In the genomic region with DNA sequence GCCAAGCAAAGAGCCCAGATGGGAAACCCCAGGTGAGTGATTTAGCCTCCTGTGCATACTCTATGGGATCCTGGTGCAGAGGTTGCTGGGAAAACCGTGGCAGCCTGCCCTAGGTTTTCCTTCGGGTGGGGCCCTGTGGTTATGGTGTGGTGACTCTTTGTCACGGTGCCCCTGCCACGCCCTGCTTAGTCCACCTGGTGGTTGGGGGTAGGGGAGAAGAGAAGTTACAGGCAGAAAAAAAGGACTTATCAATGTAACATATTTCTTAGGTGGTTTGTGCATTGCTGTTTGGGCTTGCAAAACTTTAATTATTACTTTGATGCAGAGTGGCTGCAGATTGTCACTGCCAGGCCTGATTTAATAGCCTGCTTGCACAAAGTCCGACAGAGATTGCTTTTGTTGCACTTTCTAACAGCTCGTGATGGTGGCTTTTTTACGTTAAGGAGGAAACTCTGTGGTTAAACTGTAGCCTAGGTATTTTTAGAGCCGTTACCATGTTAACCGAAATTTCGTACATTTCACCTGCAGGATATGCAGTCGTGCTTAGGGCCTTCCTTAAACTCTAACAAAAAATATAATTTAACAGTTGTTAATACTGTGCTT, we compare ENCODE assay signal across 8 cellular contexts.
DNase-seq lines count a peak whose midpoint lies in the region; ATAC-seq, FAIRE-seq and TF ChIP-seq lines count a peak whose summit lies in the region.

No MANE protein-coding gene starts in this region.

- H3K27ac ChIP-seq in keratinocyte (ENCODE audit: control insufficient read depth, insufficient read depth, low read length), result peak overlapping the region; percentile 23

- H3K27me3 ChIP-seq in keratinocyte (ENCODE audit: control insufficient read depth, extremely low read depth, insufficient read depth, low read length), result no peaks in the 10 kb centered on the region

- H4K20me1 ChIP-seq in keratinocyte (ENCODE audit: control insufficient read depth, extremely low read depth, insufficient read depth, low read length), result no peaks in the 10 kb centered on the region

- H3K27ac Mint-ChIP-seq in activated T-cell treated with anti-CD3 and anti-CD28 coated beads, Interleukin-2, amount 50 U/mL, for 72 hours, result no peak overlapping the region
- H3K27ac Mint-ChIP-seq in nephron progenitor cell, result no peak overlapping the region

- peaks cover 22% of the 10 kb centered on the region for H3K4me1 ChIP-seq in keratinocyte (ENCODE audit: control insufficient read depth, extremely low read depth, insufficient read depth, low read length)

- no peaks in the 10 kb centered on the region for H3K9me3 ChIP-seq in keratinocyte (ENCODE audit: control insufficient read depth, low read depth, low read length)

- H3K79me2 ChIP-seq in keratinocyte (ENCODE audit: control insufficient read depth, insufficient read depth, low read length), result no peaks in the 10 kb centered on the region

- H3K9me1 ChIP-seq in keratinocyte (ENCODE audit: control insufficient read depth, extremely low read depth, insufficient read depth, low read length), result no peaks in the 10 kb centered on the region

- DNase-seq in DMS153 (lab: John Stamatoyannopoulos, UW) (peak; percentile 29), DMS153 treated with DMSO at 0.1 percent for 48 hours (lab: John Stamatoyannopoulos, UW; ENCODE audit: unreplicated experiment) (no peak), NCI-H187 treated with DMSO at 0.1 percent for 48 hours (lab: John Stamatoyannopoulos, UW) (peak; percentile 41), keratinocyte (ENCODE audit: low read depth, low spot score) (peak; percentile 40), nephron progenitor cell (no peak)
- peak; percentile 23 to 35 for DNase-seq in activated T-cell treated with anti-CD3 and anti-CD28 coated beads, Interleukin-2, amount 50 U/mL, for 72 hours
- DNase-seq in stimulated activated CD8-positive, alpha-beta memory T cell treated with anti-CD3 and anti-CD28 coated beads, Interleukin-2, amount 100 ng/mL, for 48 hours (ENCODE audit: low read depth in 2 of 2), result peak; percentile 17 to 29

- H3K4me2 ChIP-seq in keratinocyte (ENCODE audit: control insufficient read depth, extremely low read depth, insufficient read depth, low read depth, low read length), result peak overlapping the region; percentile 75

- peaks cover 0 to 3% of the 10 kb centered on the region in 2 donors for H3K36me3 Mint-ChIP-seq in activated T-cell treated with anti-CD3 and anti-CD28 coated beads, Interleukin-2, amount 50 U/mL, for 72 hours (ENCODE audit: insufficient read depth in 2 of 2)
- H3K36me3 Mint-ChIP-seq in nephron progenitor cell (ENCODE audit: low read depth), result no peaks in the 10 kb centered on the region

- TF ChIP-seq CTCF in keratinocyte (optimal IDR thresholded peaks at IDR 0.05 in 1 of 3, IDR thresholded peaks at IDR 0.05 in 1 of 3, conservative IDR thresholded peaks at IDR 0.05 in 1 of 3; ENCODE audit: extremely low read depth in 1 of 3, insufficient read depth in 2 of 3, low read length in 3 of 3) (no peak), nephron progenitor cell (IDR thresholded peaks at IDR 0.05) (no peak)

- H3K4me3 ChIP-seq in keratinocyte (ENCODE audit: control insufficient read depth in 2 of 3, extremely low read depth in 1 of 3, insufficient read depth in 2 of 3, low read depth in 1 of 3, low read length in 3 of 3), result peak overlapping the region in 1 of 3 experiments; percentile 12

- H3K4me1 Mint-ChIP-seq in activated T-cell treated with anti-CD3 and anti-CD28 coated beads, Interleukin-2, amount 50 U/mL, for 72 hours (ENCODE audit: low read depth), result peaks cover 23% of the 10 kb centered on the region
- H3K4me1 Mint-ChIP-seq in nephron progenitor cell, result peaks cover 5% of the 10 kb centered on the region

- H3K36me3 ChIP-seq in keratinocyte (ENCODE audit: control insufficient read depth in 2 of 2, extremely low read depth in 1 of 2, insufficient read depth in 2 of 2, low read length in 2 of 2), result no peaks in the 10 kb centered on the region

- no peak overlapping the region for H2AFZ ChIP-seq in keratinocyte (ENCODE audit: control insufficient read depth, low read length)

- H3K9me3 Mint-ChIP-seq in activated T-cell treated with anti-CD3 and anti-CD28 coated beads, Interleukin-2, amount 50 U/mL, for 72 hours, result no peaks in the 10 kb centered on the region
- peaks cover 14% of the 10 kb centered on the region for H3K9me3 Mint-ChIP-seq in nephron progenitor cell

- H3K4me3 Mint-ChIP-seq in activated T-cell treated with anti-CD3 and anti-CD28 coated beads, Interleukin-2, amount 50 U/mL, for 72 hours, result no peak overlapping the region
- no peak overlapping the region for H3K4me3 Mint-ChIP-seq in nephron progenitor cell

- ATAC-seq in HG02759 (IDR thresholded peaks at IDR 0.05; ENCODE audit: unreplicated experiment), result peak; percentile 79
- peak; percentile 69 to 72 for ATAC-seq in activated T-cell treated with anti-CD3 and anti-CD28 coated beads, Interleukin-2, amount 50 U/mL, for 72 hours (replicated peaks in 1 of 2)

- no peaks in the 10 kb centered on the region for H3K27me3 Mint-ChIP-seq in activated T-cell treated with anti-CD3 and anti-CD28 coated beads, Interleukin-2, amount 50 U/mL, for 72 hours (ENCODE audit: low read depth)
- peaks cover 2% of the 10 kb centered on the region for H3K27me3 Mint-ChIP-seq in nephron progenitor cell (ENCODE audit: low read depth, poor library complexity)

- dilution Hi-C loops in keratinocyte (cut with MboI; ENCODE audit: extremely low pct_ligation_motif_present, low sequenced_read_pairs), result no loop called here

- H3K9ac ChIP-seq in keratinocyte (ENCODE audit: control insufficient read depth, extremely low read depth, insufficient read depth, low read length), result no peak overlapping the region

- peak; percentile 98 for FAIRE-seq in keratinocyte (lab: Jason Lieb, UNC)

Comparison
In these comparisons a context has a peak if more than half of its experiments do, and no peak if none do; other contexts are left out.
1. DNase-seq: peak in DMS153 (single experiment), NCI-H187 treated with DMSO at 0.1 percent for 48 hours (single experiment), activated T-cell treated with anti-CD3 and anti-CD28 coated beads, Interleukin-2, amount 50 U/mL, for 72 hours (2 of 2), keratinocyte (single experiment) and stimulated activated CD8-positive, alpha-beta memory T cell treated with anti-CD3 and anti-CD28 coated beads, Interleukin-2, amount 100 ng/mL, for 48 hours (2 of 2); none in DMS153 treated with DMSO at 0.1 percent for 48 hours (single experiment) and nephron progenitor cell (single experiment).